ENCODE assay signal across 8 cellular contexts in genomic region chr7:29684787-29685650, GRCh38.
A peak's percentile ranks its signal among the peaks of the same experiment; 100 is the strongest.
DNase-seq lines count a peak whose midpoint lies in the region; ATAC-seq and TF ChIP-seq lines count a peak whose summit lies in the region.

No MANE protein-coding gene starts in this region.

- H3K27ac ChIP-seq in RWPE2 (ENCODE audit: poor library complexity, severe bottlenecking) (peak overlapping the region; percentile 58), neuronal stem cell (replicated peaks; ENCODE audit: low read length) (peak overlapping the region; percentile 87), tibial artery (peak overlapping the region; percentile 94 to 98)

- peak overlapping the region; percentile 99 for H3K18ac ChIP-seq in neuronal stem cell (ENCODE audit: low read length)

- peaks cover 10% of the 10 kb centered on the region for H3K27me3 Mint-ChIP-seq in activated naive CD4-positive, alpha-beta T cell treated with anti-CD3 and anti-CD28 coated beads, Interleukin-2, amount 50 U/mL, for 24 hours

- no peak overlapping the region for H4K91ac ChIP-seq in neuronal stem cell (ENCODE audit: low read depth, low read length, poor library complexity)

- H3K9ac ChIP-seq in neuronal stem cell (ENCODE audit: low read depth, low read length, poor library complexity), result peak overlapping the region; percentile 98

- H3K9me3 Mint-ChIP-seq in activated naive CD4-positive, alpha-beta T cell treated with anti-CD3 and anti-CD28 coated beads, Interleukin-2, amount 50 U/mL, for 24 hours, result no peaks in the 10 kb centered on the region

- H3K9me3 ChIP-seq in RWPE2 (ENCODE audit: severe bottlenecking), result no peaks in the 10 kb centered on the region
- no peaks in the 10 kb centered on the region for H3K9me3 ChIP-seq in neuronal stem cell (replicated peaks in 1 of 2; ENCODE audit: control insufficient read depth in 2 of 2, insufficient read depth in 1 of 2, low read depth in 1 of 2, low read length in 2 of 2)
- H3K9me3 ChIP-seq in tibial artery, result no peaks in the 10 kb centered on the region

- WGBS in neuronal stem cell (ENCODE audit: extremely low coverage in 2 of 2, insufficient read length in 2 of 2, insufficient replicate concordance in 1 of 2), 2 donors, result no CpG with 5 or more reads among the region's 114 CpGs

- H2AFZ ChIP-seq in neuronal stem cell (ENCODE audit: low read length), result peak overlapping the region; percentile 92

- no peak overlapping the region for H4K8ac ChIP-seq in neuronal stem cell (ENCODE audit: low read depth, low read length)

- H3K79me1 ChIP-seq in neuronal stem cell (ENCODE audit: low read depth, low read length), result no peaks in the 10 kb centered on the region

- H2AK5ac ChIP-seq in neuronal stem cell (ENCODE audit: low read depth, low read length), result no peak overlapping the region

- H3K4me3 ChIP-seq in RWPE2 (ENCODE audit: severe bottlenecking) (peak overlapping the region; percentile 56), neuronal stem cell (ENCODE audit: low read length in 2 of 2) (peak overlapping the region; percentile 63 to 84), tibial artery (peak overlapping the region; percentile 89 to 94)

- no peaks in the 10 kb centered on the region for H3K27me3 ChIP-seq in RWPE2 (ENCODE audit: insufficient read depth, poor library complexity, severe bottlenecking)
- H3K27me3 ChIP-seq in neuronal stem cell (ENCODE audit: control insufficient read depth in 3 of 3, insufficient read depth in 3 of 3, low read depth in 1 of 3, low read length in 3 of 3), result no peaks in the 10 kb centered on the region
- H3K27me3 ChIP-seq in tibial artery, result no peaks in the 10 kb centered on the region

- peaks cover 6% of the 10 kb centered on the region for H3K4me1 Mint-ChIP-seq in activated naive CD4-positive, alpha-beta T cell treated with anti-CD3 and anti-CD28 coated beads, Interleukin-2, amount 50 U/mL, for 24 hours

- H2BK12ac ChIP-seq in neuronal stem cell (ENCODE audit: low read length), result no peak overlapping the region

- peak overlapping the region; percentile 73 for H3K23ac ChIP-seq in neuronal stem cell (ENCODE audit: low read depth, low read length, poor library complexity)

- peak overlapping the region; percentile 94 for H2BK5ac ChIP-seq in neuronal stem cell (ENCODE audit: low read length)

- H3K4me1 ChIP-seq in RWPE2 (ENCODE audit: insufficient read depth, poor library complexity, severe bottlenecking) (no peaks in the 10 kb centered on the region), neuronal stem cell (ENCODE audit: control insufficient read depth in 2 of 2, insufficient read depth in 1 of 2, low read depth in 1 of 2, low read length in 2 of 2) (no peaks in the 10 kb centered on the region), tibial artery (peaks cover 0 to 19% (median 0%) of the 10 kb centered on the region in 4 donors)

- no peak overlapping the region for H3K4ac ChIP-seq in neuronal stem cell (ENCODE audit: low read length)

- H3K27ac Mint-ChIP-seq in activated naive CD4-positive, alpha-beta T cell treated with anti-CD3 and anti-CD28 coated beads, Interleukin-2, amount 50 U/mL, for 24 hours, result no peak overlapping the region

- no peak for TF ChIP-seq CTCF in GM20000 (IDR thresholded peaks at IDR 0.05; ENCODE audit: extremely low read depth, missing control alignments)
- TF ChIP-seq CTCF in RWPE2 (IDR thresholded peaks at IDR 0.05; ENCODE audit: poor library complexity, severe bottlenecking), result peak; percentile 12
- no peak for TF ChIP-seq CTCF in tibial artery (IDR thresholded peaks at IDR 0.05)

- peak; percentile 63 for DNase-seq in COR-L47 (lab: John Stamatoyannopoulos, UW)
- DNase-seq in GM20000 (ENCODE audit: low spot score), result peak; percentile 41
- peak; percentile 25 for DNase-seq in HS-5 (ENCODE audit: low read depth)
- peak; percentile 70 for DNase-seq in RWPE2 (ENCODE audit: low spot score)
- DNase-seq in germinal center (ENCODE audit: low spot score), result peak; percentile 46
- DNase-seq in neuronal stem cell (ENCODE audit: low spot score), result peak; percentile 65
- peak; percentile 68 to 85 for DNase-seq in tibial artery

- ATAC-seq in RWPE2 (ENCODE audit: low read depth), result peak; percentile 78

- no peak overlapping the region for H2BK120ac ChIP-seq in neuronal stem cell (ENCODE audit: low read depth, low read length)

- intact Hi-C loops in tibial artery (cut with DNase I; ENCODE audit: low total_unique reads), result no loop called here

- H3K4me3 Mint-ChIP-seq in activated naive CD4-positive, alpha-beta T cell treated with anti-CD3 and anti-CD28 coated beads, Interleukin-2, amount 50 U/mL, for 24 hours, result peak overlapping the region; percentile 89

- H3K4me2 ChIP-seq in neuronal stem cell (ENCODE audit: insufficient read depth, low read length, poor library complexity, severe bottlenecking), result peak overlapping the region; percentile 57

- H3K14ac ChIP-seq in neuronal stem cell (ENCODE audit: low read length), result peak overlapping the region; percentile 21

- peak overlapping the region; percentile 92 for H2BK15ac ChIP-seq in neuronal stem cell (ENCODE audit: low read length)

- H3K36me3 Mint-ChIP-seq in activated naive CD4-positive, alpha-beta T cell treated with anti-CD3 and anti-CD28 coated beads, Interleukin-2, amount 50 U/mL, for 24 hours, result no peaks in the 10 kb centered on the region

- no peaks in the 10 kb centered on the region for H3K36me3 ChIP-seq in RWPE2 (ENCODE audit: low read depth)
- H3K36me3 ChIP-seq in neuronal stem cell (replicated peaks in 1 of 2; ENCODE audit: control insufficient read depth in 2 of 2, insufficient read depth in 2 of 2, low read length in 2 of 2), result no peaks in the 10 kb centered on the region
- H3K36me3 ChIP-seq in tibial artery, result no peaks in the 10 kb centered on the region

Comparison
In these comparisons a context has a peak if more than half of its experiments do, and no peak if none do; other contexts are left out.
1. Peak in every context shown above with its lines: DNase-seq, ATAC-seq, H3K4me3 ChIP-seq and H3K27ac ChIP-seq.
2. DNase-seq: peak in every context shown above with its lines; median percentile 76 in tibial artery; 70 in RWPE2; 65 in neuronal stem cell; 63 in COR-L47; 46 in germinal center; 41 in GM20000; 25 in HS-5.